20 cellular contexts compared by ENCODE assay signal in genomic region chr19:30102239-30102638, GRCh38.
DNase-seq lines count a peak whose midpoint lies in the region; ATAC-seq and TF ChIP-seq lines count a peak whose summit lies in the region.
"Had no signal": no experiment of that assay in that cellular context is flagged by ENCODE, and none has a peak within 500 bp of the region (broad histone marks: within the 10 kb centered on the region; RNA-seq: fewer than 3 reads in every experiment).

No MANE protein-coding gene starts in this region.

- no peaks in the 10 kb centered on the region for H3K9me3 Mint-ChIP-seq in activated T-helper 17 cell treated with anti-CD3 and anti-CD28 coated beads, Interleukin-2, amount 50 U/mL, for 72 hours
- H3K9me3 Mint-ChIP-seq: CD8-positive, alpha-beta T cell had no signal

- peaks cover 0 to 5% (median 0%) of the 10 kb centered on the region in 45 donors for H3K27me3 ChIP-seq in dorsolateral prefrontal cortex
- no peaks in the 10 kb centered on the region for H3K27me3 ChIP-seq in osteoblast (ENCODE audit: insufficient read depth, low read length)
- no peaks in the 10 kb centered on the region for H3K27me3 ChIP-seq in ascending aorta
- H3K27me3 ChIP-seq: BLaER1 had no signal

- TF ChIP-seq CTCF in dorsolateral prefrontal cortex (IDR thresholded peaks at IDR 0.05 in 54 of 56, conservative IDR thresholded peaks at IDR 0.05 in 2 of 56; ENCODE audit: low read depth in 1 of 56, partially characterized antibody in 56 of 56) = no peak
- no peak for TF ChIP-seq CTCF in osteoblast (IDR thresholded peaks at IDR 0.05; ENCODE audit: extremely low read depth, low read depth, low read length)
- no peak for TF ChIP-seq CTCF in ascending aorta (IDR thresholded peaks at IDR 0.05)

- H3K27ac ChIP-seq in angular gyrus (ENCODE audit: low read depth, low read length) (peak overlapping the region; percentile 85), dorsolateral prefrontal cortex (peak overlapping the region in 50 of 59 donors; percentile 5 to 85 (median 62)), osteoblast (ENCODE audit: low read depth, low read length) (no peak overlapping the region), substantia nigra (ENCODE audit: low read depth, low read length, poor library complexity, severe bottlenecking) (peak overlapping the region; percentile 63), ascending aorta (no peak overlapping the region)
- H3K27ac ChIP-seq: 22Rv1, BLaER1, C4-2B had no signal

- H3K4me2 ChIP-seq in osteoblast (ENCODE audit: insufficient read depth, low read length) = no peak overlapping the region
- H3K4me2 ChIP-seq: BLaER1, GM23338 had no signal

- no peak overlapping the region for H2AFZ ChIP-seq in osteoblast (ENCODE audit: low read length)
- H2AFZ ChIP-seq: GM23338 had no signal

- no peaks in the 10 kb centered on the region for H4K20me1 ChIP-seq in osteoblast (ENCODE audit: insufficient read depth, low read length)
- H4K20me1 ChIP-seq: BLaER1 had no signal

- ATAC-seq in HG02759 (IDR thresholded peaks at IDR 0.05; ENCODE audit: unreplicated experiment) = no peak
- ATAC-seq in activated T-helper 17 cell treated with anti-CD3 and anti-CD28 coated beads, Interleukin-2, amount 50 U/mL, for 72 hours (replicated peaks) = no peak
- ATAC-seq: CD8-positive, alpha-beta T cell; GM23338; HCT116 had no signal

- intact Hi-C loops in dorsolateral prefrontal cortex (cut with DNase I) = no loop called here
- intact Hi-C loops in ascending aorta (cut with DNase I) = no loop called here

- peak in 2 of 10 donors; percentile 34 to 39 for DNase-seq in dorsolateral prefrontal cortex
- peak; percentile 31 for DNase-seq in osteoblast (ENCODE audit: insufficient read length, low spot score, missing footprints)
- peak in 1 of 49 donors; percentile 18 for DNase-seq in substantia nigra (lab: John Stamatoyannopoulos, UW)
- no peak for DNase-seq in NCI-H510A (lab: John Stamatoyannopoulos, UW)
- DNase-seq in ascending aorta (ENCODE audit: low spot score in 2 of 2) = no peak
- DNase-seq: Caco-2; CD4-positive, CD25-positive, alpha-beta regulatory T cell; CD8-positive, alpha-beta T cell; DMS153; DND-41; H9 had no signal

- no peaks in the 10 kb centered on the region for H3K79me2 ChIP-seq in osteoblast (ENCODE audit: insufficient read depth, low read length)

- H3K4me1 ChIP-seq in osteoblast (ENCODE audit: insufficient read depth, low read length) (no peaks in the 10 kb centered on the region), ascending aorta (no peaks in the 10 kb centered on the region)
- H3K4me1 ChIP-seq: BLaER1, Caco-2 had no signal

- no peaks in the 10 kb centered on the region for H3K36me3 ChIP-seq in osteoblast (ENCODE audit: insufficient read depth, low read length)
- no peaks in the 10 kb centered on the region for H3K36me3 ChIP-seq in ascending aorta
- H3K36me3 ChIP-seq: BLaER1 had no signal

- no peak overlapping the region for H3K4me3 Mint-ChIP-seq in activated T-helper 17 cell treated with anti-CD3 and anti-CD28 coated beads, Interleukin-2, amount 50 U/mL, for 72 hours
- H3K4me3 Mint-ChIP-seq: B cell; CD4-positive, CD25-positive, alpha-beta regulatory T cell; CD8-positive, alpha-beta T cell; GM23338; H9 had no signal

- no peaks in the 10 kb centered on the region for H3K27me3 Mint-ChIP-seq in activated T-helper 17 cell treated with anti-CD3 and anti-CD28 coated beads, Interleukin-2, amount 50 U/mL, for 72 hours

- H3K36me3 Mint-ChIP-seq in activated T-helper 17 cell treated with anti-CD3 and anti-CD28 coated beads, Interleukin-2, amount 50 U/mL, for 72 hours (ENCODE audit: low read depth) = no peaks in the 10 kb centered on the region
- H3K36me3 Mint-ChIP-seq: CD8-positive, alpha-beta T cell had no signal

- H3K9me3 ChIP-seq in osteoblast (ENCODE audit: low read depth, low read length) (no peaks in the 10 kb centered on the region), ascending aorta (no peaks in the 10 kb centered on the region)
- H3K9me3 ChIP-seq: BLaER1, Caco-2 had no signal

- H3K4me3 ChIP-seq in dorsolateral prefrontal cortex (no peak overlapping the region), osteoblast (ENCODE audit: insufficient read depth, low read length) (no peak overlapping the region), ascending aorta (no peak overlapping the region)
- H3K4me3 ChIP-seq: BLaER1, GM23338 had no signal

- H3K27ac Mint-ChIP-seq in activated T-helper 17 cell treated with anti-CD3 and anti-CD28 coated beads, Interleukin-2, amount 50 U/mL, for 72 hours = no peak overlapping the region
- H3K27ac Mint-ChIP-seq: B cell; CD4-positive, CD25-positive, alpha-beta regulatory T cell; CD8-positive, alpha-beta T cell; GM23338; H9 had no signal

- no peaks in the 10 kb centered on the region for H3K4me1 Mint-ChIP-seq in activated T-helper 17 cell treated with anti-CD3 and anti-CD28 coated beads, Interleukin-2, amount 50 U/mL, for 72 hours
- H3K4me1 Mint-ChIP-seq: B cell; CD4-positive, CD25-positive, alpha-beta regulatory T cell; GM23338; H9 had no signal

Comparison
In these comparisons a context has a peak if more than half of its experiments do, and no peak if none do; other contexts are left out.
1. H3K27ac ChIP-seq: peak in angular gyrus (single experiment), dorsolateral prefrontal cortex (50 of 59) and substantia nigra (single experiment); none in osteoblast (single experiment) and ascending aorta (0 of 2).